ENCODE assay signal across 1 cellular context in the genomic region with DNA sequence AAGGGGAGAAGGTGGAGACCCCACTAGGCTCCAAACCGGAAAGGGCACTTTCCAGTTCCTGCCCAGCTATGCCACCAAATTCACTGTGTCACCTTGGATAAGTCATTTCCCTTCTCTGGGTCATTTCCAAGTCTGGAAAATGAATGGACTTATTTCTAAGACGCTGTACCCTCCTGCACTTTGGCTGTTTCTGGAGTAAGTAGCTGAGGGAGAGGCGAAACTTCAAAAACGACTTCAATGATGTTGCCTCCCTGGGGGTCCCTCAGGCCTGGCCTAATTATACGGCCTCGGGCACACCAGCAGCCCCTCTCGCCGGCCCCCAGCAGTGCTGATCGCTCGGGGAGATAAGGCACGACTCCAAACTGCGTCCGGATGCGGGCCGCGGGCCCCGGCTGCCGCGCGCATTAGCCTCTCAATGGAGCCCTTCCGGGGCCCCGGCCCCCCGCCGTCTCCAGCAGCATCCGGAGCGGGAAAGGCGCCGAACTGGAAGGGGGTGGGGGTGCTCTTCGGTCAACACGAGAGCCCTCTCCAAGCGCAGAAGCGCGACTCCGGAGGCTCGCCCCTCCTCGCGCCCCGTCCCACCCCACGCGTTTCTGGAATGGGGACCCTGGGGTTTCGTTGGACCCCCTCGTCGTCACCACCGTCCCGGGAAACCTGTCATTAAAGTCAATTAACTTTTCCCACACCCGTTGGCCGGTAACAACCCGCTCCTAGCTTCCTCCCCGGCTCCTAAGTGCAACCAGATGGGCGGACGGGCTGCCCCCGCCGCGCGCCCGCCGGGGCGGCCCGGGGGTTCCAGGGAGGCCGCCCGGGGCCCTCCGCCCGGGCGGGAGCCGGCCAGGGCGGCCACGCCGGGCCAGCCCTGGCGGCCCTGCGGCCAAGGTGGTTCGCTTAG.
TF ChIP-seq lines count a peak whose summit lies in the region.

No MANE protein-coding gene starts in this region.

TF ChIP-seq in SK-N-SH, 30 proteins besides CTCF, POLR2A, EP300 and RAD21 (continued from another document):
- TF ChIP-seq, protein P1, sequence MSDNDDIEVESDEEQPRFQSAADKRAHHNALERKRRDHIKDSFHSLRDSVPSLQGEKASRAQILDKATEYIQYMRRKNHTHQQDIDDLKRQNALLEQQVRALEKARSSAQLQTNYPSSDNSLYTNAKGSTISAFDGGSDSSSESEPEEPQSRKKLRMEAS (IDR thresholded peaks at IDR 0.05; ENCODE audit: low read depth): peak; percentile 45; the same call in 1 of the 2 replicates
TF ChIP-seq in SK-N-SH: peak in this region for 6.
